ENCODE assay signal across 1 cellular context in the genomic region with DNA sequence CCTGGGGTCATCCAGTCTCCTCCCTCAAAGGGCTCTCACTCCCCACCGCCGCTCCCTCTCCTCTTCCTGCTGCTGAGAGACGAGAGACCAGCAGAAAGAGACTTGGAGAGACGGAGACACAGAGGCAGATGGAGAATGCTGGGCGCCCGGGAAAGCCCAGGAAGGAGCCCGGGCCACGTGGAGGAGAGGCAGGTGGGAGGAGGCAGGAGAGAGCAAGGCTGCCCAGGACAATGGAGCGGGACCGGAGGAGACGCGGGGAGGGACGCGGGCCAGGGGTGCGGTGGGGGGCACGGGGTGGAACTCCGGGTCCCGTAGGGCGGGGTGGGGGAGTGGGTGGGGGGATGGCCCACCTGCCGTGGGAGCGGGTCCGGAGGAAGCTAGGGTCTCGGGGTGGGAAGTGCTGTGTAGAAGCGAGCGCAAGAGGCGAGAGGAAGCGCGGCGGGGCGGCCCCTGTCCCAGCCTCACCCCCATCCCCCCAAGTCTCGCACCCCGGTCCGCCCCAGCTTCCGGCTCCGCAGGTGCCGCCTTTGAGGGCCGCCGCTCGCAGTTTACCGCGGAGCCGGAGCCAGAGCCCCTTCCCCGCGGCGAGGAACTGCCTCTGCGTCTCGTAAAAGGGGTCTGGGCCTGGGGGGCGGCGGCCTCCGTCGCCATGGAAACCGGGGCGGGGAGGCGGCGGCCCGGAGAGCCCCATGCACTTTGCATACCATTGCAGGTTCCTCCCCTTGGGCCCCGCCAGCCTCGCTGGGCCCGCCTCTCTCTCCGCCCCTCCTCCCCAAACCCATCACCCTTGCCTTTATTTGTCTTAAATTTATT.
TF ChIP-seq lines count a peak whose summit lies in the region.

No MANE protein-coding gene starts in this region.

TF ChIP-seq in K562, 482 proteins besides CTCF, POLR2A, EP300 and RAD21 (continued from another document and continues in another):
- TF ChIP-seq, protein P1, sequence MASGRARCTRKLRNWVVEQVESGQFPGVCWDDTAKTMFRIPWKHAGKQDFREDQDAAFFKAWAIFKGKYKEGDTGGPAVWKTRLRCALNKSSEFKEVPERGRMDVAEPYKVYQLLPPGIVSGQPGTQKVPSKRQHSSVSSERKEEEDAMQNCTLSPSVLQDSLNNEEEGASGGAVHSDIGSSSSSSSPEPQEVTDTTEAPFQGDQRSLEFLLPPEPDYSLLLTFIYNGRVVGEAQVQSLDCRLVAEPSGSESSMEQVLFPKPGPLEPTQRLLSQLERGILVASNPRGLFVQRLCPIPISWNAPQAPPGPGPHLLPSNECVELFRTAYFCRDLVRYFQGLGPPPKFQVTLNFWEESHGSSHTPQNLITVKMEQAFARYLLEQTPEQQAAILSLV (tag; IDR thresholded peaks at IDR 0.05), result no peak
- TF ChIP-seq THRA (IDR thresholded peaks at IDR 0.05) (no peak), HDAC1 (IDR thresholded peaks at IDR 0.05) (peak in 1 of 2 experiments; percentile 32; a peak in 1 of 4 replicates), ZNF764 (CRISPR knock-in tag; IDR thresholded peaks at IDR 0.05; ENCODE audit: low read depth) (no peak), ELF4 (CRISPR knock-in tag; IDR thresholded peaks at IDR 0.05) (no peak), SP1 (CRISPR knock-in tag; IDR thresholded peaks at IDR 0.05) (peak; percentile 70; the same call in 1 of the 2 replicates), USF1 (CRISPR knock-in tag; IDR thresholded peaks at IDR 0.05) (peak; percentile 52; the same call in 1 of the 2 replicates), ZNF76 (CRISPR knock-in tag; IDR thresholded peaks at IDR 0.05; ENCODE audit: borderline replicate concordance) (no peak), KAT8 (IDR thresholded peaks at IDR 0.05; ENCODE audit: low read depth) (no peak), EZH2 (IDR thresholded peaks at IDR 0.05; ENCODE audit: borderline replicate concordance, low read depth, low read length) (no peak), ZNF263 (CRISPR knock-in tag; IDR thresholded peaks at IDR 0.05; ENCODE audit: borderline replicate concordance) (0 out of 2 replicates have a peak, but pooled peaks have one; percentile 17), ZNF740 (CRISPR knock-in tag; IDR thresholded peaks at IDR 0.05) (no peak), ZNF740 (tag; IDR thresholded peaks at IDR 0.05) (peak in 1 of 2 experiments; percentile 59; a peak in 1 of 4 replicates), MCM7 (IDR thresholded peaks at IDR 0.05) (no peak), XRCC3 (IDR thresholded peaks at IDR 0.05) (no peak), POLR2H (tag; IDR thresholded peaks at IDR 0.05; ENCODE audit: low read depth) (no peak), BMI1 (IDR thresholded peaks at IDR 0.05; ENCODE audit: low read length) (peak; percentile 77), KDM5B (IDR thresholded peaks at IDR 0.05; ENCODE audit: insufficient replicate concordance, low read depth, low read length) (peak; percentile 23), MAFF (IDR thresholded peaks at IDR 0.05; ENCODE audit: low read length) (no peak), ZBTB40 (IDR thresholded peaks at IDR 0.05) (peak; percentile 46; the same call in 1 of the 2 replicates), ZBTB40 (CRISPR knock-in tag; IDR thresholded peaks at IDR 0.05) (no peak), TEAD1 (CRISPR knock-in tag; IDR thresholded peaks at IDR 0.05) (0 out of 4 replicates have a peak, but pooled peaks of 1 of the 2 experiments have one; percentile 16), YY1 (IDR thresholded peaks at IDR 0.05; ENCODE audit: borderline replicate concordance in 1 of 3, control insufficient read depth in 1 of 3, extremely low read depth in 1 of 3, insufficient read depth in 3 of 3, insufficient read length in 1 of 3, insufficient replicate concordance in 2 of 3, low read depth in 1 of 3, low read length in 2 of 3) (peak in 2 of 3 experiments; percentile 22 to 72), NR1H2 (CRISPR knock-in tag; IDR thresholded peaks at IDR 0.05) (no peak), GABPB1 (CRISPR knock-in tag; IDR thresholded peaks at IDR 0.05) (peak; percentile 80), RBM22 (IDR thresholded peaks at IDR 0.05; ENCODE audit: low read depth, low read length, poor library complexity, severe bottlenecking) (peak; percentile 69), SMAD4 (CRISPR knock-in tag; conservative IDR thresholded peaks at IDR 0.05) (peak; percentile 40; the same call in 1 of the 2 replicates), NONO (IDR thresholded peaks at IDR 0.05; ENCODE audit: low read depth in 2 of 2, low read length in 1 of 2) (no peak), RBM14 (IDR thresholded peaks at IDR 0.05; ENCODE audit: borderline replicate concordance, insufficient read depth, low read depth, low read length) (no peak), NRF1 (conservative IDR thresholded peaks at IDR 0.05 in 1 of 2, IDR thresholded peaks at IDR 0.05 in 1 of 2) (0 out of 4 replicates have a peak, but pooled peaks of 1 of the 2 experiments have one; percentile 14), TCF7L2 (IDR thresholded peaks at IDR 0.05; ENCODE audit: low read depth, low read length) (no peak)
- TF ChIP-seq, protein P2, sequence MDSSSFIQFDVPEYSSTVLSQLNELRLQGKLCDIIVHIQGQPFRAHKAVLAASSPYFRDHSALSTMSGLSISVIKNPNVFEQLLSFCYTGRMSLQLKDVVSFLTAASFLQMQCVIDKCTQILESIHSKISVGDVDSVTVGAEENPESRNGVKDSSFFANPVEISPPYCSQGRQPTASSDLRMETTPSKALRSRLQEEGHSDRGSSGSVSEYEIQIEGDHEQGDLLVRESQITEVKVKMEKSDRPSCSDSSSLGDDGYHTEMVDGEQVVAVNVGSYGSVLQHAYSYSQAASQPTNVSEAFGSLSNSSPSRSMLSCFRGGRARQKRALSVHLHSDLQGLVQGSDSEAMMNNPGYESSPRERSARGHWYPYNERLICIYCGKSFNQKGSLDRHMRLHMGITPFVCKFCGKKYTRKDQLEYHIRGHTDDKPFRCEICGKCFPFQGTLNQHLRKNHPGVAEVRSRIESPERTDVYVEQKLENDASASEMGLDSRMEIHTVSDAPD (CRISPR knock-in tag; IDR thresholded peaks at IDR 0.05), result no peak
- TF ChIP-seq, protein P3, sequence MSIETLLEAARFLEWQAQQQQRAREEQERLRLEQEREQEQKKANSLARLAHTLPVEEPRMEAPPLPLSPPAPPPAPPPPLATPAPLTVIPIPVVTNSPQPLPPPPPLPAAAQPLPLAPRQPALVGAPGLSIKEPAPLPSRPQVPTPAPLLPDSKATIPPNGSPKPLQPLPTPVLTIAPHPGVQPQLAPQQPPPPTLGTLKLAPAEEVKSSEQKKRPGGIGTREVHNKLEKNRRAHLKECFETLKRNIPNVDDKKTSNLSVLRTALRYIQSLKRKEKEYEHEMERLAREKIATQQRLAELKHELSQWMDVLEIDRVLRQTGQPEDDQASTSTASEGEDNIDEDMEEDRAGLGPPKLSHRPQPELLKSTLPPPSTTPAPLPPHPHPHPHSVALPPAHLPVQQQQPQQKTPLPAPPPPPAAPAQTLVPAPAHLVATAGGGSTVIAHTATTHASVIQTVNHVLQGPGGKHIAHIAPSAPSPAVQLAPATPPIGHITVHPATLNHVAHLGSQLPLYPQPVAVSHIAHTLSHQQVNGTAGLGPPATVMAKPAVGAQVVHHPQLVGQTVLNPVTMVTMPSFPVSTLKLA (conservative IDR thresholded peaks at IDR 0.05), result peak in 1 of 2 experiments; percentile 66; a peak in 3 of 4 replicates
- TF ChIP-seq, protein P4, sequence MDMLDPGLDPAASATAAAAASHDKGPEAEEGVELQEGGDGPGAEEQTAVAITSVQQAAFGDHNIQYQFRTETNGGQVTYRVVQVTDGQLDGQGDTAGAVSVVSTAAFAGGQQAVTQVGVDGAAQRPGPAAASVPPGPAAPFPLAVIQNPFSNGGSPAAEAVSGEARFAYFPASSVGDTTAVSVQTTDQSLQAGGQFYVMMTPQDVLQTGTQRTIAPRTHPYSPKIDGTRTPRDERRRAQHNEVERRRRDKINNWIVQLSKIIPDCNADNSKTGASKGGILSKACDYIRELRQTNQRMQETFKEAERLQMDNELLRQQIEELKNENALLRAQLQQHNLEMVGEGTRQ (CRISPR knock-in tag; IDR thresholded peaks at IDR 0.05), result peak; percentile 49; the same call in 1 of the 2 replicates
- TF ChIP-seq, protein P5, sequence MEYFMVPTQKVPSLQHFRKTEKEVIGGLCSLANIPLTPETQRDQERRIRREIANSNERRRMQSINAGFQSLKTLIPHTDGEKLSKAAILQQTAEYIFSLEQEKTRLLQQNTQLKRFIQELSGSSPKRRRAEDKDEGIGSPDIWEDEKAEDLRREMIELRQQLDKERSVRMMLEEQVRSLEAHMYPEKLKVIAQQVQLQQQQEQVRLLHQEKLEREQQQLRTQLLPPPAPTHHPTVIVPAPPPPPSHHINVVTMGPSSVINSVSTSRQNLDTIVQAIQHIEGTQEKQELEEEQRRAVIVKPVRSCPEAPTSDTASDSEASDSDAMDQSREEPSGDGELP (CRISPR knock-in tag; IDR thresholded peaks at IDR 0.05; ENCODE audit: borderline replicate concordance), result peak; percentile 43; the same call in 1 of the 2 replicates
